In the genomic region with DNA sequence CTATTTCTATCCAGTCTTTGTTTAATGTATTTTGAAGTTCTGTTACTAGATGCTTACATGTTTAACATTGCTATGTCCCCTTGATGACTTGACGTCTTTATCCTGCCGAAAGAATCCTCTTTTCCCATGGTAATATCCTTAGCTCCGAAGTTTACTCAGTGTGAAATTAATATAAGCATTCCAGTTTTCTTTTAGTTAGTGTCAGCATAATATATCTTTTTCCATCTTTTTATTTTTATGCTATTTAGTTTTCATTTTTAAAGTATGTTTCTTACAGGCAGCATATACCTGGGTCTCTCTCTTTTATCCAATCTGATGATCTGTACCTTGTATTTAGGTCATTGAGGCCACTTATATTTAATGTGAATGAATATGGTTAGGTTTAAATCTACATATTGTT, we compare ENCODE assay signal across 1 cellular context.
TF ChIP-seq lines count a peak whose summit lies in the region.

No MANE protein-coding gene starts in this region.

TF ChIP-seq in K562, 482 proteins besides CTCF, POLR2A, EP300 and RAD21:
- TF ChIP-seq, protein P1, sequence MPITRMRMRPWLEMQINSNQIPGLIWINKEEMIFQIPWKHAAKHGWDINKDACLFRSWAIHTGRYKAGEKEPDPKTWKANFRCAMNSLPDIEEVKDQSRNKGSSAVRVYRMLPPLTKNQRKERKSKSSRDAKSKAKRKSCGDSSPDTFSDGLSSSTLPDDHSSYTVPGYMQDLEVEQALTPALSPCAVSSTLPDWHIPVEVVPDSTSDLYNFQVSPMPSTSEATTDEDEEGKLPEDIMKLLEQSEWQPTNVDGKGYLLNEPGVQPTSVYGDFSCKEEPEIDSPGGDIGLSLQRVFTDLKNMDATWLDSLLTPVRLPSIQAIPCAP (CRISPR knock-in tag; IDR thresholded peaks at IDR 0.05; ENCODE audit: borderline replicate concordance) = no peak
- no peak for TF ChIP-seq RCOR1 (IDR thresholded peaks at IDR 0.05; ENCODE audit: borderline replicate concordance in 1 of 2, low read depth in 2 of 2, low read length in 2 of 2)
- peak; percentile 59 for TF ChIP-seq ZNF316 (IDR thresholded peaks at IDR 0.05)
- no peak for TF ChIP-seq ARID2 (IDR thresholded peaks at IDR 0.05)
- TF ChIP-seq C11orf30 (IDR thresholded peaks at IDR 0.05; ENCODE audit: low read depth) = peak; percentile 12; the same call in 1 of the 2 replicates
- TF ChIP-seq, protein P2, sequence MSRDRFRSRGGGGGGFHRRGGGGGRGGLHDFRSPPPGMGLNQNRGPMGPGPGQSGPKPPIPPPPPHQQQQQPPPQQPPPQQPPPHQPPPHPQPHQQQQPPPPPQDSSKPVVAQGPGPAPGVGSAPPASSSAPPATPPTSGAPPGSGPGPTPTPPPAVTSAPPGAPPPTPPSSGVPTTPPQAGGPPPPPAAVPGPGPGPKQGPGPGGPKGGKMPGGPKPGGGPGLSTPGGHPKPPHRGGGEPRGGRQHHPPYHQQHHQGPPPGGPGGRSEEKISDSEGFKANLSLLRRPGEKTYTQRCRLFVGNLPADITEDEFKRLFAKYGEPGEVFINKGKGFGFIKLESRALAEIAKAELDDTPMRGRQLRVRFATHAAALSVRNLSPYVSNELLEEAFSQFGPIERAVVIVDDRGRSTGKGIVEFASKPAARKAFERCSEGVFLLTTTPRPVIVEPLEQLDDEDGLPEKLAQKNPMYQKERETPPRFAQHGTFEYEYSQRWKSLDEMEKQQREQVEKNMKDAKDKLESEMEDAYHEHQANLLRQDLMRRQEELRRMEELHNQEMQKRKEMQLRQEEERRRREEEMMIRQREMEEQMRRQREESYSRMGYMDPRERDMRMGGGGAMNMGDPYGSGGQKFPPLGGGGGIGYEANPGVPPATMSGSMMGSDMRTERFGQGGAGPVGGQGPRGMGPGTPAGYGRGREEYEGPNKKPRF (IDR thresholded peaks at IDR 0.05; ENCODE audit: low read depth, low read length) = no peak
